Comparison of ENCODE assay signal across 8 cellular contexts in the genomic region with DNA sequence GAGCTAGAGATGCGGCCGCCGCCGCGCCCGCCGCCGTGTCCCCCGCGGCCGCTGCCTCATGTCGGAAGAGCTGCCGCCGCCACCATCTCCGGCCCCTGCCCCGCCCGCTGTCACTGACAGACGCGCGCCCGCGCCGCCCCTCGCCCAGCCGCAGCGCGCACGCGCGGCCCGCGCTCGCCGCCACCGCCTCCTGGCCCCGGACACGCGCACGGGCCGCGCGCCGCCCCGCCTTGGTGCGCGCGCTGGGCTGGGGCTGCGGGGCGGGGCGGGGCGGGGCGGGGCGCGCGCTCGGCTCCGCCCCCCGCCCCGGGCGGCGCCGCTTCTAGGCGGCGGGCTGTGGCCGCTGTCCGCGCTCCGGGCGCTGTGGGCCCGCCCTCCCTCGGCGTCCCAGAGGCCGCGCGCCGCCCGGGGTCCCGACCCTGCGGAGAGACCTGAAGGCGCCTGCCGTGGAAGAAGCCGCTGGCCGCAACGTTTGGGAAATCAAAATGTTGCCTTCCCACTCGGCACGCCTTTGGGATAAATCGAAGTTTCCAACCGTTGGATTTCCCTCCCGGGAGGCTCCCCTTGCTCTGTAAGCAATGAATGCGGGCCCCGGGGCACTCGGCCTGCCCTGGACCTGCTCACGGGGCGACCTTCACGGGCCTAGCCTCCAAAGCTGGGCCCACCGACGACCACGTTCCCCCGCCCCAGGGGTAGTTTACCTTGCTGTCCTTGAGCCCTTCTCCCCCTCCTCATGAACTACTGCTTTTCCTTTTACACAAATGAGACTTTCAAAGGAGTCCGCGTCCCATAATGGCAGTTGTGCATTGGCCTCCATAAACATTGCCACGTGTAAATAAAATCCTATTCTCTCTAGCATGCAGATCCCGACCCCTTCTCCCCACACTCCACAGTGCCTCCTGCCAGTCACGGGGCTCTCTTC. TPM values are rescaled to one million over a fixed set of nuclear protein-coding genes. Genes with fewer than 3 reads are reported as not detected.
DNase-seq lines count a peak whose midpoint lies in the region; ATAC-seq lines count a peak whose summit lies in the region.

ADCY9 (minus strand) TSS at position 115 of the 922 bp plus-strand sequence. CDS start 1,000 bp downstream, outside the sequence.

- peaks cover 0 to 2% of the 10 kb centered on the region in 2 donors for H3K36me3 ChIP-seq in esophagus (ENCODE audit: control insufficient read depth in 2 of 2, insufficient read depth in 2 of 2, low read length in 1 of 2)

- peak within 1 kb of the TSS; percentile 67 to 69 for H3K27ac ChIP-seq in esophagus (ENCODE audit: low read depth in 2 of 2, low read length in 1 of 2)

- no peaks in the 10 kb centered on the region for H3K27me3 ChIP-seq in esophagus (ENCODE audit: control insufficient read depth in 1 of 2, insufficient read depth in 2 of 2, low read length in 2 of 2)

- peaks cover 42% of the 10 kb centered on the region for H3K4me1 Mint-ChIP-seq in activated T-cell treated with anti-CD3 and anti-CD28 coated beads, Interleukin-2, amount 50 U/mL, for 24 hours (ENCODE audit: low read depth)

- 3% methylated on average over 49 to 104 of the region's 104 CpGs for WGBS in esophagus, 2 donors

- H3K36me3 Mint-ChIP-seq in activated T-cell treated with anti-CD3 and anti-CD28 coated beads, Interleukin-2, amount 50 U/mL, for 24 hours (ENCODE audit: low read depth) = peaks cover 7% of the 10 kb centered on the region

- H3K4me3 Mint-ChIP-seq in activated T-cell treated with anti-CD3 and anti-CD28 coated beads, Interleukin-2, amount 50 U/mL, for 24 hours = peak within 1 kb of the TSS; percentile 74

- H3K27ac Mint-ChIP-seq in activated T-cell treated with anti-CD3 and anti-CD28 coated beads, Interleukin-2, amount 50 U/mL, for 24 hours = peak within 1 kb of the TSS; percentile 66

- no peaks in the 10 kb centered on the region for H3K9me3 Mint-ChIP-seq in activated T-cell treated with anti-CD3 and anti-CD28 coated beads, Interleukin-2, amount 50 U/mL, for 24 hours

- H3K27me3 Mint-ChIP-seq in activated T-cell treated with anti-CD3 and anti-CD28 coated beads, Interleukin-2, amount 50 U/mL, for 24 hours = peaks cover 6% of the 10 kb centered on the region

- DNase-seq in SHP77 (lab: John Stamatoyannopoulos, UW) (peak; percentile 64 to 75), SHP77 treated with DMSO at 0.1 percent for 48 hours (lab: John Stamatoyannopoulos, UW) (no peak), NOMO-1 treated with DMSO at 0.1 percent for 48 hours (lab: John Stamatoyannopoulos, UW; ENCODE audit: unreplicated experiment) (peak; percentile 67), mucosa of gallbladder (ENCODE audit: low spot score) (peak; percentile 75)
- peak; percentile 84 for DNase-seq in activated T-cell treated with anti-CD3 and anti-CD28 coated beads, Interleukin-2, amount 50 U/mL, for 24 hours
- DNase-seq in stimulated activated CD8-positive, alpha-beta memory T cell treated with anti-CD3 and anti-CD28 coated beads, Interleukin-2, amount 100 ng/mL, for 48 hours (ENCODE audit: low read depth in 2 of 2) = peak; percentile 50 to 61

- peak; percentile 52 for ATAC-seq in HG03108 (IDR thresholded peaks at IDR 0.05; ENCODE audit: unreplicated experiment)

- H3K9me3 ChIP-seq in esophagus (ENCODE audit: control insufficient read depth in 2 of 2, insufficient read depth in 1 of 2, low read depth in 1 of 2, low read length in 1 of 2) = no peaks in the 10 kb centered on the region

- H3K4me1 ChIP-seq in esophagus (ENCODE audit: control insufficient read depth in 2 of 2, insufficient read depth in 2 of 2, low read length in 1 of 2) = peaks cover 9 to 19% of the 10 kb centered on the region in 2 donors

- H3K4me3 ChIP-seq in esophagus (ENCODE audit: low read depth in 1 of 2, low read length in 2 of 2) = peak within 1 kb of the TSS; percentile 57 to 78

RNA-seq across cellular contexts. Expression of gene ADCY9, which starts in this region (rescaled TPM):
- polyA plus RNA-seq in esophagus = 1 to 10 TPM; 3.8 to 4.5 TPM
- total RNA-seq in mucosa of gallbladder = 34.6 TPM
